Comparison of ENCODE assay signal across 8 cellular contexts in the genomic region with DNA sequence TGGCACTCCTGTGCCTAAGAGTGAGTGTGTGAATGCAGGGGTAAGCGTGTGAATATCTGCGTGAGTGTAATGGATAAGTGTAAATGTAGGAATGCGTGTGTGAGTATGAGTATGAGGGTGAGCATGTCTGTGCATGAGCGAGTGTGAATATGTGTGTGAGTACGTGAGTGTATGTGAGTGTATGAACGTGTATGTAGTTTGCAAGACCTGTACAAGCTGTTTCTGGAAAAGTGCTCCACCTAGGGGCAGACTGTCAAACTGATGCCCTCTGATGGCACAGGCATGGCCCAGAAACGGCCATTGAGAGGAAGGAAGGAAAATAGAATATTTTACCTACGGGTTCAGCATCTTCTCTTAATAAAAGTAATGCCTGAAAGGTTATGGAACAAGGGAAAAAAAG. TPM values are rescaled to one million over a fixed set of nuclear protein-coding genes. Genes with fewer than 3 reads are reported as not detected.
A peak's percentile ranks its signal among the peaks of the same experiment; 100 is the strongest.
DNase-seq lines count a peak whose midpoint lies in the region; ATAC-seq and TF ChIP-seq lines count a peak whose summit lies in the region.

No MANE protein-coding gene starts in this region.

- H3K36me3 ChIP-seq in DND-41 (ENCODE audit: insufficient read depth, low read length) (no peaks in the 10 kb centered on the region), SJCRH30 (no peaks in the 10 kb centered on the region), psoas muscle (ENCODE audit: insufficient read depth in 1 of 2, low read depth in 1 of 2) (no peaks in the 10 kb centered on the region)

- intact Hi-C loops in psoas muscle (cut with DNase I) = loop anchor here (5.0 kb wide), 2 partner anchors 98 to 248 kb away; no protein-coding TSS in a partner anchor

- no peak overlapping the region for H3K9ac ChIP-seq in DND-41 (ENCODE audit: low read depth, low read length)

- 29 to 35% (median 30%) methylated on average over 8 of the region's 8 CpGs for WGBS in psoas muscle, 3 donors

- DNase-seq in DND-41 = peak; percentile 87
- peak; percentile 35 for DNase-seq in HS-5 (ENCODE audit: low read depth)
- peak; percentile 28 to 64 for DNase-seq in SJCRH30
- peak; percentile 35 for DNase-seq in activated gamma-delta T cell treated with anti-CD3 and anti-CD28 coated beads, Interleukin-2, amount 50 U/mL, for 16 hours (ENCODE audit: low read depth)
- peak; percentile 71 for DNase-seq in glomerular endothelial cell (ENCODE audit: extremely low read depth, low read depth, low spot score)
- peak; percentile 56 to 66 for DNase-seq in psoas muscle
- DNase-seq in NCI-H1694 treated with DMSO at 0.1 percent for 48 hours (lab: John Stamatoyannopoulos, UW) = no peak

- ATAC-seq in DND-41 (ENCODE audit: insufficient read depth, low read depth) (peak; percentile 98), GM21390 (IDR thresholded peaks at IDR 0.05; ENCODE audit: unreplicated experiment) (peak; percentile 100), psoas muscle (peak; percentile 77 to 92 (median 88))

- H3K4me1 ChIP-seq in DND-41 (ENCODE audit: insufficient read depth, low read length) (peaks cover 20% of the 10 kb centered on the region), SJCRH30 (no peaks in the 10 kb centered on the region), psoas muscle (no peaks in the 10 kb centered on the region)

- H3K4me3 ChIP-seq in DND-41 (ENCODE audit: low read depth in 1 of 2, low read length in 2 of 2) = no peak overlapping the region
- H3K4me3 ChIP-seq in SJCRH30 = no peak overlapping the region
- H3K4me3 ChIP-seq in psoas muscle = peak overlapping the region; percentile 24

- H2AFZ ChIP-seq in DND-41 (ENCODE audit: low read depth, low read length) = peak overlapping the region; percentile 56

- TF ChIP-seq CTCF in DND-41 (IDR thresholded peaks at IDR 0.05; ENCODE audit: borderline replicate concordance, extremely low read depth, low read length, poor library complexity, severe bottlenecking) (peak; percentile 98), psoas muscle (IDR thresholded peaks at IDR 0.05) (peak; percentile 82)

- no peaks in the 10 kb centered on the region for H3K79me2 ChIP-seq in DND-41 (ENCODE audit: insufficient read depth, low read length)

- H3K9me3 ChIP-seq in DND-41 (ENCODE audit: insufficient read depth, low read length, severe bottlenecking) = peaks cover 3% of the 10 kb centered on the region
- no peaks in the 10 kb centered on the region for H3K9me3 ChIP-seq in SJCRH30 (replicated peaks)
- H3K9me3 ChIP-seq in psoas muscle = no peaks in the 10 kb centered on the region

- no peaks in the 10 kb centered on the region for H4K20me1 ChIP-seq in DND-41 (ENCODE audit: insufficient read depth, low read length)

- H3K27me3 ChIP-seq in DND-41 (ENCODE audit: insufficient read depth, low read length, poor library complexity) (no peaks in the 10 kb centered on the region), SJCRH30 (no peaks in the 10 kb centered on the region), psoas muscle (ENCODE audit: insufficient read depth in 3 of 3, low read length in 2 of 3) (peaks cover 0 to 2% (median 0%) of the 10 kb centered on the region in 3 donors)

- H3K27ac ChIP-seq in DND-41 (ENCODE audit: low read length) (peak overlapping the region; percentile 42), SJCRH30 (no peak overlapping the region), psoas muscle (no peak overlapping the region)

- peak overlapping the region; percentile 38; the same call in 1 of the 2 replicates for H3K4me2 ChIP-seq in DND-41 (ENCODE audit: insufficient read depth, low read length)

RNA-seq across cellular contexts. Expression of gene FRMD4B, which starts 24.4 kb away (rescaled TPM):
- total RNA-seq in SJCRH30 (2014; rRNA removed; shearing (Covaris generic)) = 3.8 and 4.4 TPM in 2 replicates
- total RNA-seq in glomerular endothelial cell (55.5 and 87.6 TPM in 2 replicates), psoas muscle (1 to 10 TPM; 2.6 to 4.0 (median 2.9) TPM)
- 1 to 10 TPM; 1.1 to 3.0 (median 1.5) TPM for polyA plus RNA-seq in psoas muscle

Comparison
In these comparisons a context has a peak if more than half of its experiments do, and no peak if none do; other contexts are left out.
1. RNA of gene FRMD4B, which starts 24.4 kb away (total RNA-seq): 55.5 to 87.6 TPM in glomerular endothelial cell; 3.8 to 4.4 TPM in SJCRH30 and 2.6 to 4.0 TPM in psoas muscle; every median in the first group is over 10 times any median in the second.
2. Peak in every context shown above with its lines, with median percentiles within 50 percentile points of each other: ATAC-seq.